ENCODE assay signal across 11 cellular contexts in genomic region chr19:15825753-15826152, GRCh38. TPM values are rescaled to one million over a fixed set of nuclear protein-coding genes. Genes with fewer than 3 reads are reported as not detected.
"Had no signal": no experiment of that assay in that cellular context is flagged by ENCODE, and none has a peak within 500 bp of the region (broad histone marks: within the 10 kb centered on the region; RNA-seq: fewer than 3 reads in every experiment).

No MANE protein-coding gene starts in this region.

- H3K4me1 ChIP-seq: HAP-1 had no signal

- H3K27ac Mint-ChIP-seq: GM23338, H9, HFFc6 had no signal

- H3K4me2 ChIP-seq: GM23338 had no signal

- H3K4me3 Mint-ChIP-seq: GM23338, H9, HFFc6 had no signal

- ATAC-seq: GM23338 had no signal

- FAIRE-seq: H1, H54 had no signal

- H3K9ac ChIP-seq: GM23248 had no signal

- H3K36me3 ChIP-seq: HAP-1 had no signal

- H2AFZ ChIP-seq: GM23248, GM23338 had no signal

- H3K27ac ChIP-seq: GM23248 had no signal

- H3K4me3 ChIP-seq: GM23248, GM23338, HAP-1 had no signal

- DNase-seq: GM23248, GOT3, H7, H9, HCEC 1CT, HFFc6 had no signal

- H3K4me1 Mint-ChIP-seq: GM23338, H9 had no signal

- H3K9me3 ChIP-seq: HAP-1 had no signal

RNA-seq across cellular contexts. Expression of gene OR10H1, which starts 10.3 kb away (rescaled TPM):
- total RNA-seq: GM23248, GM23338, H1, H4, H7, H9, HFFc6 had no signal
- polyA plus RNA-seq: GM23248, GM23338, H1 had no signal

RNA-seq across cellular contexts. Expression of gene OR10H5, which starts 38.3 kb away (rescaled TPM):
- total RNA-seq: GM23248, GM23338, H1, H4, H7, H9, HFFc6 had no signal
- polyA plus RNA-seq: GM23248, GM23338, H1 had no signal
